Comparison of ENCODE assay signal across 8 cellular contexts in the genomic region with DNA sequence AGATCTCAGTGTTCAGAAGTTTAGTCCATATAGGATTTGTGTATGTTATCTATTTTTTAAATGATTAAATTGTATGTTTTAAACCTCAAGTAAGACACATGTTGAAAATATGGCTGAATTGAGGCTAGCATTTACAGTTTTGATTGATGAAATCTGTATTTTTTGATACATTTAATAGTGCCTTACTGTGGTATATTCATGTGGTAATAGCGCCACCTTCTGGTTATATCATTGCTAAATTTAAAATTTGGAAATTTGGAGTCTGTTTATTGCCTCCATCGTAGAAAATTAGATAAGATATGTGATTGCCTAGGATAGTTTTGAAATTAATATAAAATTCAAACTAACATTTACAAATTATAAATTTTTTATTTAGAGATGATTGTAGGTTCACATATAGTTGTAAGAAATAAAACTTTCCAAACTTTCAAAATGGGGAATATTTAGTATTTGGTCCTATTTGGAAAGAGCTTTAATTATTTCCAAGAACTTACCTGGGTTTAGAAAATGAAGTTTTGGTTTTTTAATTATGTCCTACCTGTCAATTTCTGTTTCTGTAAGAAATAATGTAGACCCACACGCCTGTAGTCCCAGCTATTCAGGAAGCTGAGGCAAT. TPM values are rescaled to one million over a fixed set of nuclear protein-coding genes. Genes with fewer than 3 reads are reported as not detected.
A peak's percentile ranks its signal among the peaks of the same experiment; 100 is the strongest.
DNase-seq lines count a peak whose midpoint lies in the region; ATAC-seq and TF ChIP-seq lines count a peak whose summit lies in the region.

No MANE protein-coding gene starts in this region.

- ATAC-seq in foreskin keratinocyte (peak; percentile 48), sciatic nerve (peak; percentile 49), HG03139 (IDR thresholded peaks at IDR 0.05; ENCODE audit: unreplicated experiment) (no peak)

- no peaks in the 10 kb centered on the region for H3K4me1 ChIP-seq in foreskin keratinocyte

- no peaks in the 10 kb centered on the region for H3K9me3 Mint-ChIP-seq in T-helper 2 cell treated with Interferon-gamma antibody and Interleukin-4, amounts not matched to agents 5 μg/mL and 100 μg/mL, for 36 hours

- H3K27ac ChIP-seq in foreskin keratinocyte: no peak overlapping the region

- no peak overlapping the region for H3K27ac Mint-ChIP-seq in T-helper 2 cell treated with Interferon-gamma antibody and Interleukin-4, amounts not matched to agents 5 μg/mL and 100 μg/mL, for 36 hours

- peak; percentile 82 for TF ChIP-seq CTCF in foreskin keratinocyte (conservative IDR thresholded peaks at IDR 0.05)

- H3K27me3 ChIP-seq in foreskin keratinocyte: no peaks in the 10 kb centered on the region

- H3K4me1 Mint-ChIP-seq in T-helper 2 cell treated with Interferon-gamma antibody and Interleukin-4, amounts not matched to agents 5 μg/mL and 100 μg/mL, for 36 hours (ENCODE audit: low read depth): no peaks in the 10 kb centered on the region

- DNase-seq in DMS 273 treated with DMSO at 0.1 percent for 48 hours (lab: John Stamatoyannopoulos, UW) (peak; percentile 11), M059J (ENCODE audit: low read depth) (peak; percentile 39), SW480 (ENCODE audit: low spot score) (peak; percentile 42), foreskin keratinocyte (no peak), sciatic nerve (ENCODE audit: low spot score) (no peak), putamen (ENCODE audit: low spot score) (no peak)
- DNase-seq in T-helper 2 cell treated with Interferon-gamma antibody and Interleukin-4, amounts not matched to agents 5 μg/mL and 100 μg/mL, for 36 hours (ENCODE audit: low spot score): no peak

- H3K4me3 Mint-ChIP-seq in T-helper 2 cell treated with Interferon-gamma antibody and Interleukin-4, amounts not matched to agents 5 μg/mL and 100 μg/mL, for 36 hours: no peak overlapping the region

- no peaks in the 10 kb centered on the region for H3K36me3 Mint-ChIP-seq in T-helper 2 cell treated with Interferon-gamma antibody and Interleukin-4, amounts not matched to agents 5 μg/mL and 100 μg/mL, for 36 hours (ENCODE audit: low read depth)

- H3K27me3 Mint-ChIP-seq in T-helper 2 cell treated with Interferon-gamma antibody and Interleukin-4, amounts not matched to agents 5 μg/mL and 100 μg/mL, for 36 hours (ENCODE audit: low read depth): no peaks in the 10 kb centered on the region

- intact Hi-C loops in sciatic nerve (cut with DNase I): loop anchor here (5.0 to 10.0 kb wide), 2 partner anchors 91 to 138 kb away; no protein-coding TSS in a partner anchor

RNA-seq across cellular contexts. Expression of gene ARMS2, which starts 19.1 kb away (rescaled TPM):
- not detected in 2 replicates for total RNA-seq in M059J (2014; rRNA removed; shearing (Covaris generic))
- not detected in 2 replicates for total RNA-seq in foreskin keratinocyte
- polyA plus RNA-seq in foreskin keratinocyte: not detected in 2 replicates
- total RNA-seq in sciatic nerve: not detected

RNA-seq across cellular contexts. Expression of gene HTRA1, which starts 26.0 kb away (rescaled TPM):
- total RNA-seq in M059J (2014; rRNA removed; shearing (Covaris generic)): 85.5 and 89.7 TPM in 2 replicates
- total RNA-seq in foreskin keratinocyte (375 and 388 TPM in 2 replicates), sciatic nerve (123 TPM)
- 396 and 403 TPM in 2 replicates for polyA plus RNA-seq in foreskin keratinocyte

Comparison
In these comparisons a context has a peak if more than half of its experiments do, and no peak if none do; other contexts are left out.
1. DNase-seq: peak in DMS 273 treated with DMSO at 0.1 percent for 48 hours (single experiment), M059J (single experiment) and SW480 (single experiment); none in foreskin keratinocyte (0 of 2), sciatic nerve (single experiment), putamen (single experiment) and T-helper 2 cell treated with Interferon-gamma antibody and Interleukin-4, amounts not matched to agents 5 μg/mL and 100 μg/mL, for 36 hours (single experiment).